12 cellular contexts compared by ENCODE assay signal in genomic region chr1:214514032-214514818, GRCh38. TPM values are rescaled to one million over a fixed set of nuclear protein-coding genes. Genes with fewer than 3 reads are reported as not detected.
DNase-seq lines count a peak whose midpoint lies in the region; ATAC-seq and TF ChIP-seq lines count a peak whose summit lies in the region.
"Had no signal": no experiment of that assay in that cellular context is flagged by ENCODE, and none has a peak within 500 bp of the region (broad histone marks: within the 10 kb centered on the region; RNA-seq: fewer than 3 reads in every experiment).

No MANE protein-coding gene starts in this region.

- no peak for ATAC-seq in CD8-positive, alpha-beta T cell

- TF ChIP-seq CTCF in cardiac fibroblast (IDR thresholded peaks at IDR 0.05; ENCODE audit: low read depth, low read length) (no peak), nephron (IDR thresholded peaks at IDR 0.05; ENCODE audit: unreplicated experiment in 3 of 3) (no peak), tibial artery (IDR thresholded peaks at IDR 0.05) (no peak)
- no peak for TF ChIP-seq CTCF in CD8-positive, alpha-beta T cell (IDR thresholded peaks at IDR 0.05)

- no peak overlapping the region for H3K27ac ChIP-seq in tibial artery
- no peak overlapping the region for H3K27ac ChIP-seq in CD8-positive, alpha-beta T cell (ENCODE audit: low read depth, low read length)

- H3K27ac Mint-ChIP-seq in nephron = peak overlapping the region; percentile 1 to 34 (median 3)
- H3K27ac Mint-ChIP-seq in CD8-positive, alpha-beta T cell = no peak overlapping the region

- peaks cover 0 to 29% (median 20%) of the 10 kb centered on the region in 4 donors for H3K4me1 ChIP-seq in tibial artery
- peaks cover 8% of the 10 kb centered on the region for H3K4me1 ChIP-seq in CD8-positive, alpha-beta T cell (ENCODE audit: insufficient read depth, low read length)

- H3K9me3 ChIP-seq in tibial artery = no peaks in the 10 kb centered on the region
- H3K9me3 ChIP-seq in CD8-positive, alpha-beta T cell (ENCODE audit: low read length) = no peaks in the 10 kb centered on the region

- peaks cover 10% of the 10 kb centered on the region for H3K27me3 Mint-ChIP-seq in nephron (ENCODE audit: low read depth)
- peaks cover 11% of the 10 kb centered on the region for H3K27me3 Mint-ChIP-seq in CD8-positive, alpha-beta T cell (ENCODE audit: low read depth)

- peaks cover 13% of the 10 kb centered on the region for H3K4me1 Mint-ChIP-seq in nephron
- H3K4me1 Mint-ChIP-seq in CD8-positive, alpha-beta T cell (ENCODE audit: low read depth) = peaks cover 5% of the 10 kb centered on the region

- no peaks in the 10 kb centered on the region for H3K27me3 ChIP-seq in tibial artery
- no peaks in the 10 kb centered on the region for H3K27me3 ChIP-seq in CD8-positive, alpha-beta T cell (ENCODE audit: insufficient read depth, low read length)

- peaks cover 28% of the 10 kb centered on the region for H3K36me3 Mint-ChIP-seq in nephron (ENCODE audit: low read depth)
- H3K36me3 Mint-ChIP-seq in CD8-positive, alpha-beta T cell = no peaks in the 10 kb centered on the region

- H3K9me3 Mint-ChIP-seq in nephron = peaks cover 14% of the 10 kb centered on the region
- no peaks in the 10 kb centered on the region for H3K9me3 Mint-ChIP-seq in CD8-positive, alpha-beta T cell

- CTCF ChIA-PET in CD8-positive, alpha-beta T cell (lab: Charles Lee) = interaction anchor here (1.5 kb wide), 1 partner anchor 185 kb away, joined by 3 read pairs; no protein-coding TSS in a partner anchor

- no peak overlapping the region for H3K4me3 Mint-ChIP-seq in nephron
- H3K4me3 Mint-ChIP-seq in CD8-positive, alpha-beta T cell = no peak overlapping the region

- POLR2A ChIA-PET in CD8-positive, alpha-beta T cell (lab: Charles Lee) = no interaction called here

- no peak overlapping the region for H3K4me3 ChIP-seq in cardiac fibroblast (replicated peaks in 1 of 2; ENCODE audit: low read depth in 2 of 2, low read length in 2 of 2)
- no peak overlapping the region for H3K4me3 ChIP-seq in tibial artery
- H3K4me3 ChIP-seq in CD8-positive, alpha-beta T cell (ENCODE audit: low read depth, low read length) = no peak overlapping the region

- DNase-seq in EL (peak; percentile 76), MV-4-11 (lab: John Stamatoyannopoulos, UW) (peak; percentile 92), cardiac fibroblast (ENCODE audit: low read depth in 2 of 2) (peak; percentile 45 to 53), tibial artery (no peak), NCI-H1930 (lab: John Stamatoyannopoulos, UW) (no peak), HUDEP-2 (lab: John Stamatoyannopoulos, UW; ENCODE audit: unreplicated experiment in 76 of 76) (no peak)
- DNase-seq in CD8-positive, alpha-beta T cell = no peak
- DNase-seq: DND-41, kidney, MM.1S, T-helper 1 cell had no signal

- intact Hi-C loops in tibial artery (cut with DNase I; ENCODE audit: low total_unique reads) = no loop called here
- intact Hi-C loops in CD8-positive, alpha-beta T cell (cut with DNase I, micrococcal nuclease) = no loop called here

- no peaks in the 10 kb centered on the region for H3K36me3 ChIP-seq in tibial artery
- H3K36me3 ChIP-seq in CD8-positive, alpha-beta T cell (ENCODE audit: insufficient read depth, low read length) = no peaks in the 10 kb centered on the region

RNA-seq across cellular contexts. Expression of gene PTPN14, which starts 37.2 kb away (rescaled TPM):
- not detected for total RNA-seq in CD8-positive, alpha-beta T cell

Comparison
In these comparisons a context has a peak if more than half of its experiments do, and no peak if none do; other contexts are left out.
1. DNase-seq: peak in EL (single experiment), MV-4-11 (single experiment) and cardiac fibroblast (2 of 2); none in tibial artery (0 of 2), CD8-positive, alpha-beta T cell (0 of 7), NCI-H1930 (0 of 2) and HUDEP-2 (0 of 76).